ENCODE assay signal across 10 cellular contexts in the genomic region with DNA sequence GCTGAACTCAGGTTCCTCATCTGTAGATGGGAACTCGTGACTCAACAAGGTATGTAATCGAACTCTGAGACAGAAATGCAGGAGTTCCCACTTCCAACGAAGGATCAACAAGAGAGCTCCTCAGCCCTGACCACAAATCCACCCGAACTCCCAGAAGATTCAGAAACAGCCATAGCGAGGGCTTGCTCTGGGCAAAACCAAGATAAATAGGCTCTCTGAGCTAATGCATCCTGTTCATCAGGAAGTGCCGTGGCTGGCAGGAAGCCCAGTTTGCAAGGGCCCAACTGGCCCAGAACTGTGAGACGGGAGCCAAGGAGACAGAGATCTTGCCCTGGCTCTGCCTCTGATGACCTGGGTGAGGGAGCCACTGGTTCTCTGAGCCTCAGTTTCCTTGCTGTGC.
DNase-seq lines count a peak whose midpoint lies in the region; ATAC-seq and TF ChIP-seq lines count a peak whose summit lies in the region.
"Had no signal": no experiment of that assay in that cellular context is flagged by ENCODE, and none has a peak within 500 bp of the region (broad histone marks: within the 10 kb centered on the region; RNA-seq: fewer than 3 reads in every experiment).

No MANE protein-coding gene starts in this region.

- TF ChIP-seq CTCF in endodermal cell (conservative IDR thresholded peaks at IDR 0.05) (no peak), psoas muscle (IDR thresholded peaks at IDR 0.05) (no peak)

- H3K4me3 ChIP-seq in endodermal cell (ENCODE audit: low read length): no peak overlapping the region
- H3K4me3 ChIP-seq in psoas muscle: no peak overlapping the region
- H3K4me3 ChIP-seq: skin epidermis, tibial artery had no signal

- no peaks in the 10 kb centered on the region for H3K36me3 Mint-ChIP-seq in endodermal cell (ENCODE audit: low read depth)
- H3K36me3 Mint-ChIP-seq: activated naive CD8-positive, alpha-beta T cell had no signal

- no peak overlapping the region for H3K27ac Mint-ChIP-seq in endodermal cell
- H3K27ac Mint-ChIP-seq: activated naive CD8-positive, alpha-beta T cell had no signal

- ATAC-seq in psoas muscle (no peak), GM21576 (IDR thresholded peaks at IDR 0.05; ENCODE audit: unreplicated experiment) (no peak), GM18867 (IDR thresholded peaks at IDR 0.05; ENCODE audit: unreplicated experiment) (no peak)

- intact Hi-C loops in psoas muscle (cut with DNase I): loop anchor here (5.0 to 10.0 kb wide), 3 partner anchors 117 to 269 kb away; no protein-coding TSS in a partner anchor

- H3K27me3 ChIP-seq in endodermal cell (ENCODE audit: control insufficient read depth, insufficient read depth, low read length, poor library complexity, severe bottlenecking): no peaks in the 10 kb centered on the region
- H3K27me3 ChIP-seq in psoas muscle (ENCODE audit: insufficient read depth in 3 of 3, low read length in 2 of 3): peaks cover 0 to 7% (median 3%) of the 10 kb centered on the region in 3 donors

- H3K9me3 Mint-ChIP-seq in endodermal cell: no peaks in the 10 kb centered on the region

- DNase-seq in GF-D8 (lab: John Stamatoyannopoulos, UW) (peak; percentile 52), NCI-H187 treated with DMSO at 0.1 percent for 48 hours (lab: John Stamatoyannopoulos, UW) (peak; percentile 53), endodermal cell (peak; percentile 34), psoas muscle (peak; percentile 44 to 76), GM19240 (ENCODE audit: insufficient read length, low spot score) (no peak)

- H3K27ac ChIP-seq in endodermal cell (ENCODE audit: low read depth, low read length) (no peak overlapping the region), psoas muscle (no peak overlapping the region)
- H3K27ac ChIP-seq: skin epidermis, tibial artery had no signal

- H3K36me3 ChIP-seq in endodermal cell (ENCODE audit: control insufficient read depth, insufficient read depth, low read length): no peaks in the 10 kb centered on the region
- H3K36me3 ChIP-seq in psoas muscle (ENCODE audit: insufficient read depth in 1 of 2, low read depth in 1 of 2): no peaks in the 10 kb centered on the region
- H3K36me3 ChIP-seq: tibial artery had no signal

- H3K9ac ChIP-seq in endodermal cell (ENCODE audit: extremely low read depth, low read length, poor library complexity, severe bottlenecking): no peak overlapping the region

- H3K4me1 Mint-ChIP-seq in endodermal cell: peaks cover 18% of the 10 kb centered on the region

- no peak overlapping the region for H3K4me3 Mint-ChIP-seq in endodermal cell
- H3K4me3 Mint-ChIP-seq: activated naive CD8-positive, alpha-beta T cell had no signal

- 90 to 95% methylated on average over 6 to 7 of the region's 7 CpGs for WGBS in endodermal cell (ENCODE audit: insufficient coverage in 1 of 2, insufficient read length in 1 of 2), 2 experiments
- WGBS in psoas muscle, 3 donors: 29 to 45% (median 40%) methylated on average over 7 of the region's 7 CpGs

- no peaks in the 10 kb centered on the region for H3K4me1 ChIP-seq in endodermal cell (ENCODE audit: control insufficient read depth, insufficient read depth, low read length)
- H3K4me1 ChIP-seq in psoas muscle: no peaks in the 10 kb centered on the region

- no peaks in the 10 kb centered on the region for H3K27me3 Mint-ChIP-seq in endodermal cell (ENCODE audit: insufficient read depth)

- H3K9me3 ChIP-seq in endodermal cell (ENCODE audit: control insufficient read depth, low read length) (no peaks in the 10 kb centered on the region), psoas muscle (no peaks in the 10 kb centered on the region)
- H3K9me3 ChIP-seq: tibial artery had no signal
